2 cellular contexts compared by ENCODE assay signal in genomic region chr16:21685034-21685455, GRCh38.
TF ChIP-seq lines count a peak whose summit lies in the region.

No MANE protein-coding gene starts in this region.

TF ChIP-seq in GM12878, 131 proteins besides CTCF, POLR2A, EP300 and RAD21:
- TF ChIP-seq REST (IDR thresholded peaks at IDR 0.05; ENCODE audit: low read depth, low read length) (peak; percentile 74), STAT1 (conservative IDR thresholded peaks at IDR 0.05) (no peak)

TF ChIP-seq in liver, 16 proteins besides CTCF, POLR2A, EP300 and RAD21:
- no peak for TF ChIP-seq FOXA2 (IDR thresholded peaks at IDR 0.05)
- no peak for TF ChIP-seq MAX (IDR thresholded peaks at IDR 0.05)
- TF ChIP-seq HNF4A (conservative IDR thresholded peaks at IDR 0.05) = no peak
- TF ChIP-seq REST (IDR thresholded peaks at IDR 0.05) = peak; percentile 72
